Comparison of ENCODE assay signal across 13 cellular contexts in genomic region chr15:48866141-48866563, GRCh38. TPM values are rescaled to one million over a fixed set of nuclear protein-coding genes. Genes with fewer than 3 reads are reported as not detected.
DNase-seq lines count a peak whose midpoint lies in the region; ATAC-seq and TF ChIP-seq lines count a peak whose summit lies in the region.
"Had no signal": no experiment of that assay in that cellular context is flagged by ENCODE, and none has a peak within 500 bp of the region (broad histone marks: within the 10 kb centered on the region; RNA-seq: fewer than 3 reads in every experiment).

No MANE protein-coding gene starts in this region.

- ATAC-seq in GM19397 (IDR thresholded peaks at IDR 0.05; ENCODE audit: unreplicated experiment) (no peak), HG02970 (IDR thresholded peaks at IDR 0.05; ENCODE audit: low FRiP score, unreplicated experiment) (no peak)
- ATAC-seq: effector memory CD8-positive, alpha-beta T cell had no signal

- peak overlapping the region; percentile 24 for H3K9ac ChIP-seq in skeletal muscle satellite cell (ENCODE audit: low read depth, low read length)

- peaks cover 35% of the 10 kb centered on the region for H3K4me1 ChIP-seq in skeletal muscle satellite cell (ENCODE audit: control insufficient read depth, insufficient read depth, low read length)
- H3K4me1 ChIP-seq: ascending aorta had no signal

- peak overlapping the region; percentile 40 for H3K4me2 ChIP-seq in skeletal muscle satellite cell (ENCODE audit: low read length)

- TF ChIP-seq CTCF in fibroblast of the aortic adventitia (IDR thresholded peaks at IDR 0.05; ENCODE audit: insufficient read depth, low read length): no peak

- no peaks in the 10 kb centered on the region for H3K36me3 ChIP-seq in skeletal muscle satellite cell (ENCODE audit: insufficient read depth, low read length)
- H3K36me3 ChIP-seq: ascending aorta had no signal

- H3K27me3 ChIP-seq in skeletal muscle satellite cell (ENCODE audit: control insufficient read depth, insufficient read depth, low read length): no peaks in the 10 kb centered on the region
- H3K27me3 ChIP-seq: ascending aorta had no signal

- no peaks in the 10 kb centered on the region for H3K9me3 ChIP-seq in skeletal muscle satellite cell (replicated peaks; ENCODE audit: low read length)
- H3K9me3 ChIP-seq: ascending aorta had no signal

- DNase-seq in GM04504 (ENCODE audit: low read depth) (peak; percentile 42), RPMI7951 (ENCODE audit: low read depth) (peak; percentile 73), fibroblast of the aortic adventitia (ENCODE audit: low read depth) (peak; percentile 84), epidermal melanocyte (ENCODE audit: insufficient read length, low spot score) (no peak), NCI-H146 (lab: John Stamatoyannopoulos, UW) (no peak)
- DNase-seq: COR-L47; effector memory CD8-positive, alpha-beta T cell; NCI-H510A; small intestine had no signal

- H3K4me3 ChIP-seq in fibroblast of the aortic adventitia (ENCODE audit: low read depth, low read length): no peak overlapping the region
- H3K4me3 ChIP-seq in skeletal muscle satellite cell (ENCODE audit: low read length): no peak overlapping the region
- H3K4me3 ChIP-seq: ascending aorta had no signal

RNA-seq across cellular contexts. Expression of gene EID1, which starts 11.8 kb away (rescaled TPM):
- total RNA-seq in RPMI7951 (2014; rRNA removed; shearing (Covaris generic)): 414 and 460 TPM in 2 replicates
- total RNA-seq in fibroblast of the aortic adventitia (ENCODE audit: low replicate concordance): 253 and 674 TPM in 2 replicates
- 212 and 295 TPM in 2 replicates for total RNA-seq in skeletal muscle satellite cell (2012; rRNA removed)

RNA-seq across cellular contexts. Expression of gene CEP152, which starts 55.3 kb away (rescaled TPM):
- 26.8 and 34.5 TPM in 2 replicates for total RNA-seq in RPMI7951 (2014; rRNA removed; shearing (Covaris generic))
- total RNA-seq in fibroblast of the aortic adventitia (ENCODE audit: low replicate concordance): 11.1 and 14.4 TPM in 2 replicates
- 7.4 and 7.6 TPM in 2 replicates for total RNA-seq in skeletal muscle satellite cell (2012; rRNA removed)

Comparison
In these comparisons a context has a peak if more than half of its experiments do, and no peak if none do; other contexts are left out.
1. DNase-seq: peak in GM04504 (single experiment), RPMI7951 (single experiment) and fibroblast of the aortic adventitia (single experiment); none in epidermal melanocyte (single experiment) and NCI-H146 (single experiment).